In the genomic region with DNA sequence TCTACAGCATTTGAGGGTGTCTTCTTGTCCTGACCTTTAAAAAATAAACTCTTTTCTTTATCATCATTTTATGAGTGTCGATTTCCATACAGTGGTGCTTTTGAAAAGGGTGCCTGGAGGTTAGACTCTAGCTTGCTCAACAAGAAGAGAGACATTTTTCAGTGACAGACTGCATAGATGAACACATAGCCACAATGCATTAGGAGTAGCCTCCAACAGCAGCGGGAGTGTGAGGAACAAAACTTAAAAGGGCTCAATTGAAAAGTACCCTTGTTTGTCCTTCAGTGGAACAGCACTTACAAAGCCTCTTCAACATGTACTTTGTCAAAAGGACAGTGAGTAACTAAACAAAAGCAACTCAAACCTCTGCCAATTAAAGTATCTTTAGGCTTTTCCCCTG, we compare ENCODE assay signal across 1 cellular context.
TF ChIP-seq lines count a peak whose summit lies in the region.

No MANE protein-coding gene starts in this region.

TF ChIP-seq in K562, 482 proteins besides CTCF, POLR2A, EP300 and RAD21 (continued from another document):
- TF ChIP-seq, protein P1, sequence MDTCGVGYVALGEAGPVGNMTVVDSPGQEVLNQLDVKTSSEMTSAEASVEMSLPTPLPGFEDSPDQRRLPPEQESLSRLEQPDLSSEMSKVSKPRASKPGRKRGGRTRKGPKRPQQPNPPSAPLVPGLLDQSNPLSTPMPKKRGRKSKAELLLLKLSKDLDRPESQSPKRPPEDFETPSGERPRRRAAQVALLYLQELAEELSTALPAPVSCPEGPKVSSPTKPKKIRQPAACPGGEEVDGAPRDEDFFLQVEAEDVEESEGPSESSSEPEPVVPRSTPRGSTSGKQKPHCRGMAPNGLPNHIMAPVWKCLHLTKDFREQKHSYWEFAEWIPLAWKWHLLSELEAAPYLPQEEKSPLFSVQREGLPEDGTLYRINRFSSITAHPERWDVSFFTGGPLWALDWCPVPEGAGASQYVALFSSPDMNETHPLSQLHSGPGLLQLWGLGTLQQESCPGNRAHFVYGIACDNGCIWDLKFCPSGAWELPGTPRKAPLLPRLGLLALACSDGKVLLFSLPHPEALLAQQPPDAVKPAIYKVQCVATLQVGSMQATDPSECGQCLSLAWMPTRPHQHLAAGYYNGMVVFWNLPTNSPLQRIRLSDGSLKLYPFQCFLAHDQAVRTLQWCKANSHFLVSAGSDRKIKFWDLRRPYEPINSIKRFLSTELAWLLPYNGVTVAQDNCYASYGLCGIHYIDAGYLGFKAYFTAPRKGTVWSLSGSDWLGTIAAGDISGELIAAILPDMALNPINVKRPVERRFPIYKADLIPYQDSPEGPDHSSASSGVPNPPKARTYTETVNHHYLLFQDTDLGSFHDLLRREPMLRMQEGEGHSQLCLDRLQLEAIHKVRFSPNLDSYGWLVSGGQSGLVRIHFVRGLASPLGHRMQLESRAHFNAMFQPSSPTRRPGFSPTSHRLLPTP (IDR thresholded peaks at IDR 0.05; ENCODE audit: borderline replicate concordance, extremely low read depth, insufficient read length): no peak
- TF ChIP-seq LCOR (CRISPR knock-in tag; IDR thresholded peaks at IDR 0.05) (no peak), FOXJ2 (tag; IDR thresholded peaks at IDR 0.05) (no peak), SIX5 (IDR thresholded peaks at IDR 0.05; ENCODE audit: borderline replicate concordance in 1 of 2, insufficient read depth in 1 of 2, low read depth in 1 of 2, low read length in 2 of 2) (no peak)
